ENCODE assay signal across 7 cellular contexts in genomic region chr2:161658259-161658658, GRCh38. TPM values are rescaled to one million over a fixed set of nuclear protein-coding genes. Genes with fewer than 3 reads are reported as not detected.
"Had no signal": no experiment of that assay in that cellular context is flagged by ENCODE, and none has a peak within 500 bp of the region (broad histone marks: within the 10 kb centered on the region; RNA-seq: fewer than 3 reads in every experiment).

No MANE protein-coding gene starts in this region.

- ATAC-seq: GM12878 had no signal

- H3K4me3 ChIP-seq: GM12878 had no signal

- FAIRE-seq: GM12878, GM12891, GM12892, GM18507, GM19239 had no signal

- DNase-seq: GDM1, GF-D8 had no signal

RNA-seq across cellular contexts. Expression of gene SLC4A10, which starts 34.0 kb away (rescaled TPM):
- total RNA-seq: GM12878 had no signal
